Comparison of ENCODE assay signal across 9 cellular contexts in the genomic region with DNA sequence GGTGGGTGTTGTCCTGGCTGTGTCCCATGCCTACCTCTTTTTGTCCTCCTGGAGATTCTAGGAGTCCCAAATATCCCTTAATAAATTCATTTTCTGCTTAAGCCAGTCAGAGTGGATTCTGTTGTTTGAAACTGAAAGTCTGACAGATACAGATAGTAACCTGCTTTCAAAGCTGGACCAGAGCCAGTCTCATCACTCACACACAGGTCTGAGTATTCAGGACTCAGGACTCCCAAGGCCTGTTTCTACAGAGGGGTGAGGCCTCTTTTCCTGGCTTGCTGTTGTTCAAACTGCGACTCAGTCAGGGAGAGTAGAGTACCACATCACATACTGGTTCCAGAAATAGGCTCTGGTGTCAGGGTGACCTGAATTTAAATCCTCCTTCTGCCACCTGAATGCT.
"Had no signal": no experiment of that assay in that cellular context is flagged by ENCODE, and none has a peak within 500 bp of the region (broad histone marks: within the 10 kb centered on the region; RNA-seq: fewer than 3 reads in every experiment).

No MANE protein-coding gene starts in this region.

- H3K4me3 Mint-ChIP-seq: activated naive CD4-positive, alpha-beta T cell treated with anti-CD3 and anti-CD28 coated beads, Interleukin-2, amount 10 ng/mL, durations not matched to agents 7 days and 5 days; naive thymus-derived CD8-positive, alpha-beta T cell; T-helper 17 cell had no signal

- H3K27me3 Mint-ChIP-seq: activated naive CD4-positive, alpha-beta T cell treated with anti-CD3 and anti-CD28 coated beads, Interleukin-2, amount 10 ng/mL, durations not matched to agents 7 days and 5 days had no signal

- H3K4me1 Mint-ChIP-seq: activated naive CD4-positive, alpha-beta T cell treated with anti-CD3 and anti-CD28 coated beads, Interleukin-2, amount 10 ng/mL, durations not matched to agents 7 days and 5 days had no signal

- H3K27ac Mint-ChIP-seq: activated naive CD4-positive, alpha-beta T cell treated with anti-CD3 and anti-CD28 coated beads, Interleukin-2, amount 10 ng/mL, durations not matched to agents 7 days and 5 days; activated T-helper 2 cell treated with anti-CD3 and anti-CD28 coated beads, Interferon-gamma antibody, Interleukin-2, Interleukin-4, amounts not matched to agents 10 μg/mL and 5 μg/mL and 100 μg/mL, durations not matched to agents 14 hours and 24 hours and 36 hours; T-helper 17 cell had no signal

- H3K9me3 Mint-ChIP-seq: activated naive CD4-positive, alpha-beta T cell treated with anti-CD3 and anti-CD28 coated beads, Interleukin-2, amount 10 ng/mL, durations not matched to agents 7 days and 5 days; activated T-helper 2 cell treated with anti-CD3 and anti-CD28 coated beads, Interferon-gamma antibody, Interleukin-2, Interleukin-4, amounts not matched to agents 10 μg/mL and 5 μg/mL and 100 μg/mL, durations not matched to agents 14 hours and 24 hours and 36 hours; naive thymus-derived CD8-positive, alpha-beta T cell had no signal

- DNase-seq: activated CD4-positive, alpha-beta T cell treated with anti-CD3 and anti-CD28 coated beads, Interleukin-2, amount 50 U/mL, for 1 hour; activated naive CD4-positive, alpha-beta T cell treated with anti-CD3 and anti-CD28 coated beads, Interleukin-2, amount 10 ng/mL, durations not matched to agents 7 days and 5 days; adrenal gland; pancreas; T-helper 17 cell; upper lobe of right lung had no signal

- ATAC-seq: naive thymus-derived CD8-positive, alpha-beta T cell; pancreas; sciatic nerve; T-helper 17 cell; upper lobe of right lung had no signal

- H3K36me3 Mint-ChIP-seq: activated naive CD4-positive, alpha-beta T cell treated with anti-CD3 and anti-CD28 coated beads, Interleukin-2, amount 10 ng/mL, durations not matched to agents 7 days and 5 days; naive thymus-derived CD8-positive, alpha-beta T cell had no signal
